In genomic region chr5:2255915-2256645, GRCh38 we compare ENCODE assay signal across 18 cellular contexts.
"Had no signal": no experiment of that assay in that cellular context is flagged by ENCODE, and none has a peak within 500 bp of the region (broad histone marks: within the 10 kb centered on the region; RNA-seq: fewer than 3 reads in every experiment).

No MANE protein-coding gene starts in this region.

- H3K9me3 Mint-ChIP-seq: naive thymus-derived CD8-positive, alpha-beta T cell; type B pancreatic cell had no signal

- H3K4me3 Mint-ChIP-seq: naive thymus-derived CD8-positive, alpha-beta T cell; type B pancreatic cell had no signal

- H3K36me3 ChIP-seq: esophagus squamous epithelium, gastroesophageal sphincter, ovary, right atrium auricular region, vagina had no signal

- H3K27me3 ChIP-seq: ovary, right atrium auricular region, vagina had no signal

- H3K27ac Mint-ChIP-seq: type B pancreatic cell had no signal

- H3K4me3 ChIP-seq: esophagus squamous epithelium, gastroesophageal sphincter, mucosa of descending colon, ovary, right atrium auricular region, vagina had no signal

- DNase-seq: effector memory CD4-positive, alpha-beta T cell; esophagus squamous epithelium; foreskin fibroblast; glutamatergic neuron; islet precursor cell; mucosa of descending colon; naive thymus-derived CD8-positive, alpha-beta T cell; nucleus accumbens; ovary; small intestine; stimulated activated CD4-positive, alpha-beta T cell treated with anti-CD3 and anti-CD28 coated beads, Interleukin-12 subunit alpha, Interleukin-12 subunit beta, amount 100 ng/mL, for 4 hours; stimulated activated CD4-positive, alpha-beta T cell treated with anti-CD3 and anti-CD28 coated beads, Interleukin-2, amount 100 ng/mL, for 48 hours; stimulated activated naive CD4-positive, alpha-beta T cell treated with Interleukin-2 at 50 U/mL for 16 hours had no signal

- H3K36me3 Mint-ChIP-seq: naive thymus-derived CD8-positive, alpha-beta T cell; type B pancreatic cell had no signal

- FAIRE-seq: small intestine had no signal

- ATAC-seq: gastroesophageal sphincter; left lobe of liver; mucosa of descending colon; naive thymus-derived CD8-positive, alpha-beta T cell had no signal
